In the genomic region with DNA sequence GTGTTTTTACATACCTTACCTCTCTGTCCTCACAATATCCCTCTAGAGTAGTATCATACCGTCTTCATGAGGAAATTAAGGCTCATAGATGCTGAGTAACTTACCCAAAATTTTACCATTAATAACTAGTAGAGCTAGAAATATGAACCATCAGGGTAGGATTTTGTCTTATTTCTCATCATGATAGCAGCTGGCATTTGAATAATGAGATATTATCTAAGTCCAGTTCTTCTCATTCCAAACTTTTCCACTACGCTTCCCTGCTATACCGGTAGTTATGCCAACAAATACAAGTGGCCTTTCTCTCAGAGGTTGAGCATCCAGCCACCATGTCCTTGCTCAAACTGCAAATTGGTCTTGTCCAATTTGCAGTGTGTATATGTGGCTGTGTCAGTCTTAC, we compare ENCODE assay signal across 33 cellular contexts.
"Had no signal": no experiment of that assay in that cellular context is flagged by ENCODE, and none has a peak within 500 bp of the region (broad histone marks: within the 10 kb centered on the region; RNA-seq: fewer than 3 reads in every experiment).

No MANE protein-coding gene starts in this region.

- ATAC-seq: activated CD4-positive, alpha-beta T cell treated with anti-CD3 and anti-CD28 coated beads for 36 hours; activated CD4-positive, CD25-positive, alpha-beta regulatory T cell treated with anti-CD3 and anti-CD28 coated beads, Interleukin-2, amount 50 U/mL, for 24 hours; activated CD8-positive, alpha-beta T cell treated with anti-CD3 and anti-CD28 coated beads, Interleukin-2, amount 10 ng/mL, durations not matched to agents 7 days and 5 days; body of pancreas; Panc1; WTC11 had no signal

- H3K9me3 Mint-ChIP-seq: activated T-cell treated with anti-CD3 and anti-CD28 coated beads, Interleukin-2, amount 50 U/mL, for 24 hours; T-helper 1 cell treated with Interleukin-12 subunit alpha and Interleukin-12 subunit beta and Interleukin-4 antibody, amounts not matched to agents 30 μg/mL and 1 μg/mL, for 36 hours had no signal

- FAIRE-seq: astrocyte had no signal

- H3K27me3 ChIP-seq: body of pancreas, breast epithelium, SJCRH30 had no signal

- H3K4me3 Mint-ChIP-seq: activated CD4-positive, alpha-beta T cell treated with anti-CD3 and anti-CD28 coated beads for 36 hours; activated CD4-positive, alpha-beta T cell treated with anti-CD3 and anti-CD28 coated beads, Interleukin-2, amount 10 ng/mL, durations not matched to agents 7 days and 5 days; activated CD8-positive, alpha-beta T cell treated with anti-CD3 and anti-CD28 coated beads, Interleukin-2, amount 10 ng/mL, durations not matched to agents 7 days and 5 days; activated naive CD4-positive, alpha-beta T cell treated with anti-CD3 and anti-CD28 coated beads, Interleukin-2, amount 50 U/mL, for 24 hours; activated T-cell treated with anti-CD3 and anti-CD28 coated beads, Interleukin-2, amount 50 U/mL, for 24 hours; T-helper 1 cell treated with Interleukin-12 subunit alpha and Interleukin-12 subunit beta and Interleukin-4 antibody, amounts not matched to agents 30 μg/mL and 1 μg/mL, for 36 hours; T-helper 2 cell treated with Interferon-gamma antibody and Interleukin-4, amounts not matched to agents 5 μg/mL and 100 μg/mL, for 36 hours; WTC11 had no signal

- H3K4me3 ChIP-seq: adrenal gland, body of pancreas, breast epithelium, MG63, SJCRH30, SK-N-MC had no signal

- H3K9me3 ChIP-seq: adrenal gland, body of pancreas, breast epithelium, MG63, SJCRH30 had no signal

- H3K36me3 ChIP-seq: adrenal gland, breast epithelium, MG63 had no signal

- H3K27ac ChIP-seq: adrenal gland, body of pancreas, breast epithelium, SJCRH30, SK-N-MC had no signal

- DNase-seq: activated CD4-positive, alpha-beta T cell treated with anti-CD3 and anti-CD28 coated beads for 36 hours; activated CD4-positive, alpha-beta T cell treated with anti-CD3 and anti-CD28 coated beads, Interleukin-2, amount 10 ng/mL, durations not matched to agents 7 days and 5 days; activated CD4-positive, alpha-beta T cell treated with anti-CD3 and anti-CD28 coated beads, Interleukin-2, amount 50 U/mL, for 48 hours; activated CD8-positive, alpha-beta T cell treated with anti-CD3 and anti-CD28 coated beads, Interleukin-2, amount 10 ng/mL, durations not matched to agents 7 days and 5 days; activated gamma-delta T cell; activated naive CD4-positive, alpha-beta T cell treated with Interleukin-2 at 50 U/mL for 16 hours; activated T-cell treated with anti-CD3 and anti-CD28 coated beads, Interleukin-2, amount 50 U/mL, for 24 hours; adrenal gland; body of pancreas; MG63; NCI-H1092 treated with DMSO at 0.1 percent for 48 hours; NCI-H1417; NCI-H146; NCI-H187; NCI-H2029 treated with DMSO at 0.1 percent for 48 hours; NCI-H2107; NCI-H2171; NCI-H510A; NCI-H526; NCI-H748 treated with DMSO at 0.1 percent for 48 hours; NK-92 treated with Interleukin-12 subunit alpha and Interleukin-12 subunit beta, amount 100 ng/mL, for 24 hours; SHP77 had no signal

- H3K27ac Mint-ChIP-seq: activated CD4-positive, alpha-beta T cell treated with anti-CD3 and anti-CD28 coated beads for 36 hours; activated CD4-positive, alpha-beta T cell treated with anti-CD3 and anti-CD28 coated beads, Interleukin-2, amount 10 ng/mL, durations not matched to agents 7 days and 5 days; activated CD8-positive, alpha-beta T cell treated with anti-CD3 and anti-CD28 coated beads, Interleukin-2, amount 10 ng/mL, durations not matched to agents 7 days and 5 days; activated naive CD4-positive, alpha-beta T cell treated with anti-CD3 and anti-CD28 coated beads, Interleukin-2, amount 50 U/mL, for 24 hours; activated T-cell treated with anti-CD3 and anti-CD28 coated beads, Interleukin-2, amount 50 U/mL, for 24 hours; activated T-helper 2 cell treated with anti-CD3 and anti-CD28 coated beads, Interferon-gamma antibody, Interleukin-2, Interleukin-4, amounts not matched to agents 10 μg/mL and 5 μg/mL and 100 μg/mL, durations not matched to agents 14 hours and 24 hours and 36 hours; T-helper 1 cell treated with Interleukin-12 subunit alpha and Interleukin-12 subunit beta and Interleukin-4 antibody, amounts not matched to agents 30 μg/mL and 1 μg/mL, for 36 hours; T-helper 2 cell treated with Interferon-gamma antibody and Interleukin-4, amounts not matched to agents 5 μg/mL and 100 μg/mL, for 36 hours; WTC11 had no signal

- H3K4me1 ChIP-seq: breast epithelium had no signal
